ENCODE assay signal across 14 cellular contexts in genomic region chr1:192901500-192901899, GRCh38.
A peak's percentile ranks its signal among the peaks of the same experiment; 100 is the strongest.
DNase-seq lines count a peak whose midpoint lies in the region; ATAC-seq, FAIRE-seq and TF ChIP-seq lines count a peak whose summit lies in the region.
"Had no signal": no experiment of that assay in that cellular context is flagged by ENCODE, and none has a peak within 500 bp of the region (broad histone marks: within the 10 kb centered on the region; RNA-seq: fewer than 3 reads in every experiment).

No MANE protein-coding gene starts in this region.

- H4K20me1 ChIP-seq in GM23248 (ENCODE audit: insufficient read depth) (no peaks in the 10 kb centered on the region), keratinocyte (ENCODE audit: control insufficient read depth, extremely low read depth, insufficient read depth, low read length) (no peaks in the 10 kb centered on the region)

- H3K9me3 ChIP-seq in GM23248 (ENCODE audit: low read depth), result no peaks in the 10 kb centered on the region
- no peaks in the 10 kb centered on the region for H3K9me3 ChIP-seq in RWPE2 (ENCODE audit: severe bottlenecking)
- H3K9me3 ChIP-seq in keratinocyte (ENCODE audit: control insufficient read depth, low read depth, low read length), result no peaks in the 10 kb centered on the region
- no peaks in the 10 kb centered on the region for H3K9me3 ChIP-seq in neuronal stem cell (replicated peaks in 1 of 2; ENCODE audit: control insufficient read depth in 2 of 2, insufficient read depth in 1 of 2, low read depth in 1 of 2, low read length in 2 of 2)

- no peak overlapping the region for H3K9ac ChIP-seq in GM23248
- H3K9ac ChIP-seq in keratinocyte (ENCODE audit: control insufficient read depth, extremely low read depth, insufficient read depth, low read length), result no peak overlapping the region
- H3K9ac ChIP-seq in neuronal stem cell (ENCODE audit: low read depth, low read length, poor library complexity), result no peak overlapping the region

- no peaks in the 10 kb centered on the region for H3F3A ChIP-seq in GM23248 (ENCODE audit: insufficient read depth)

- no peaks in the 10 kb centered on the region; the same call in 1 of the 2 replicates for H3K9me2 ChIP-seq in GM23248 (ENCODE audit: insufficient read depth)

- H3K27me3 ChIP-seq in GM23248 (replicated peaks; ENCODE audit: insufficient read depth) (no peaks in the 10 kb centered on the region), RWPE2 (ENCODE audit: insufficient read depth, poor library complexity, severe bottlenecking) (no peaks in the 10 kb centered on the region), keratinocyte (ENCODE audit: control insufficient read depth, extremely low read depth, insufficient read depth, low read length) (no peaks in the 10 kb centered on the region), neuronal stem cell (ENCODE audit: control insufficient read depth in 3 of 3, insufficient read depth in 3 of 3, low read depth in 1 of 3, low read length in 3 of 3) (no peaks in the 10 kb centered on the region)

- H3K4me1 ChIP-seq in GM23248 (ENCODE audit: insufficient read depth) (peaks cover 11% of the 10 kb centered on the region), RWPE2 (ENCODE audit: insufficient read depth, poor library complexity, severe bottlenecking) (peaks cover 24% of the 10 kb centered on the region), keratinocyte (ENCODE audit: control insufficient read depth, extremely low read depth, insufficient read depth, low read length) (peaks cover 10% of the 10 kb centered on the region), neuronal stem cell (ENCODE audit: control insufficient read depth in 2 of 2, insufficient read depth in 1 of 2, low read depth in 1 of 2, low read length in 2 of 2) (no peaks in the 10 kb centered on the region)

- TF ChIP-seq CTCF in RWPE2 (IDR thresholded peaks at IDR 0.05; ENCODE audit: poor library complexity, severe bottlenecking), result no peak
- TF ChIP-seq CTCF in epithelial cell of esophagus (IDR thresholded peaks at IDR 0.05; ENCODE audit: insufficient read depth, low read depth, low read length, missing control alignments), result no peak
- no peak for TF ChIP-seq CTCF in keratinocyte (optimal IDR thresholded peaks at IDR 0.05 in 1 of 3, IDR thresholded peaks at IDR 0.05 in 1 of 3, conservative IDR thresholded peaks at IDR 0.05 in 1 of 3; ENCODE audit: extremely low read depth in 1 of 3, insufficient read depth in 2 of 3, low read length in 3 of 3)

- 17 to 21% methylated on average over 1 of the region's 1 CpG for WGBS in GM23248 (ENCODE audit: low coverage in 1 of 2, low lambda C conversion rate in 2 of 2, missing lambda C conversion rate in 2 of 2), 2 experiments
- no CpG with 5 or more reads among the region's 1 CpG for whole genome bisulfite sequencing in neuronal stem cell (ENCODE audit: extremely low coverage in 2 of 2, insufficient read length in 2 of 2, insufficient replicate concordance in 1 of 2), 2 donors

- H3K27ac ChIP-seq in GM23248 (no peak overlapping the region), RWPE2 (ENCODE audit: poor library complexity, severe bottlenecking) (no peak overlapping the region), keratinocyte (ENCODE audit: control insufficient read depth, insufficient read depth, low read length) (peak overlapping the region; percentile 11), neuronal stem cell (replicated peaks; ENCODE audit: low read length) (no peak overlapping the region)

- H3K18ac ChIP-seq in neuronal stem cell (ENCODE audit: low read length), result no peak overlapping the region

- H3K36me3 ChIP-seq in GM23248 (ENCODE audit: low read depth), result no peaks in the 10 kb centered on the region
- no peaks in the 10 kb centered on the region for H3K36me3 ChIP-seq in RWPE2 (ENCODE audit: low read depth)
- no peaks in the 10 kb centered on the region for H3K36me3 ChIP-seq in keratinocyte (ENCODE audit: control insufficient read depth in 2 of 2, extremely low read depth in 1 of 2, insufficient read depth in 2 of 2, low read length in 2 of 2)
- no peaks in the 10 kb centered on the region for H3K36me3 ChIP-seq in neuronal stem cell (replicated peaks in 1 of 2; ENCODE audit: control insufficient read depth in 2 of 2, insufficient read depth in 2 of 2, low read length in 2 of 2)

- no peak overlapping the region for H2AFZ ChIP-seq in GM23248
- peak overlapping the region; percentile 5 for H2AFZ ChIP-seq in keratinocyte (ENCODE audit: control insufficient read depth, low read length)
- H2AFZ ChIP-seq in neuronal stem cell (ENCODE audit: low read length), result no peak overlapping the region

- no peaks in the 10 kb centered on the region for H3K9me1 ChIP-seq in keratinocyte (ENCODE audit: control insufficient read depth, extremely low read depth, insufficient read depth, low read length)

- ATAC-seq in RWPE2 (ENCODE audit: low read depth), result peak; percentile 79
- ATAC-seq: GM12878 had no signal

- in situ Hi-C loops in GM23248 (cut with MboI), result no loop called here

- FAIRE-seq in keratinocyte (lab: Jason Lieb, UNC), result peak; percentile 98
- FAIRE-seq: GM12878 had no signal

- no peak overlapping the region for H4K91ac ChIP-seq in neuronal stem cell (ENCODE audit: low read depth, low read length, poor library complexity)

- H3K79me2 ChIP-seq in GM23248 (ENCODE audit: insufficient read depth), result no peaks in the 10 kb centered on the region
- H3K79me2 ChIP-seq in keratinocyte (ENCODE audit: control insufficient read depth, insufficient read depth, low read length), result no peaks in the 10 kb centered on the region

- H3K4me3 ChIP-seq in GM23248 (no peak overlapping the region), RWPE2 (ENCODE audit: severe bottlenecking) (no peak overlapping the region), epithelial cell of esophagus (ENCODE audit: low read length) (no peak overlapping the region), keratinocyte (ENCODE audit: control insufficient read depth in 2 of 3, extremely low read depth in 1 of 3, insufficient read depth in 2 of 3, low read depth in 1 of 3, low read length in 3 of 3) (no peak overlapping the region), neuronal stem cell (ENCODE audit: low read length in 2 of 2) (no peak overlapping the region)
- H3K4me3 ChIP-seq: GM12878 had no signal

- H2AK5ac ChIP-seq in neuronal stem cell (ENCODE audit: low read depth, low read length), result no peak overlapping the region

- H3K4ac ChIP-seq in neuronal stem cell (ENCODE audit: low read length), result no peak overlapping the region

- dilution Hi-C loops in keratinocyte (cut with MboI; ENCODE audit: extremely low pct_ligation_motif_present, low sequenced_read_pairs), result no loop called here

- no peak overlapping the region for H3K14ac ChIP-seq in neuronal stem cell (ENCODE audit: low read length)

- H4K8ac ChIP-seq in neuronal stem cell (ENCODE audit: low read depth, low read length), result no peak overlapping the region

- H3K79me1 ChIP-seq in neuronal stem cell (ENCODE audit: low read depth, low read length), result no peaks in the 10 kb centered on the region

- no peak overlapping the region for H2BK5ac ChIP-seq in neuronal stem cell (ENCODE audit: low read length)

- no peak overlapping the region for H2BK120ac ChIP-seq in neuronal stem cell (ENCODE audit: low read depth, low read length)

- DNase-seq in GM23248 (peak; percentile 12), RWPE2 (ENCODE audit: low spot score) (no peak), epithelial cell of esophagus (ENCODE audit: low read depth) (peak; percentile 92), keratinocyte (ENCODE audit: low read depth, low spot score) (peak; percentile 61), T-helper 9 cell (no peak), NCI-H187 treated with DMSO at 0.1 percent for 48 hours (lab: John Stamatoyannopoulos, UW) (no peak), mucosa of gallbladder (ENCODE audit: low spot score) (no peak), neuronal stem cell (ENCODE audit: low spot score) (no peak)
- DNase-seq: C1 segment of cervical spinal cord; CD4-positive, alpha-beta T cell; DMS79; HCEC 1CT; HFFc6 had no signal

- no peak overlapping the region for H2BK15ac ChIP-seq in neuronal stem cell (ENCODE audit: low read length)

- no peak overlapping the region for H3K4me2 ChIP-seq in GM23248 (ENCODE audit: unreplicated experiment)
- peak overlapping the region; percentile 11 for H3K4me2 ChIP-seq in keratinocyte (ENCODE audit: control insufficient read depth, extremely low read depth, insufficient read depth, low read depth, low read length)
- no peak overlapping the region for H3K4me2 ChIP-seq in neuronal stem cell (ENCODE audit: insufficient read depth, low read length, poor library complexity, severe bottlenecking)

- no peak overlapping the region for H3K23ac ChIP-seq in neuronal stem cell (ENCODE audit: low read depth, low read length, poor library complexity)

- H2BK12ac ChIP-seq in neuronal stem cell (ENCODE audit: low read length), result no peak overlapping the region

Comparison
In these comparisons a context has a peak if more than half of its experiments do, and no peak if none do; other contexts are left out.
1. DNase-seq: peak in GM23248 (single experiment), epithelial cell of esophagus (single experiment) and keratinocyte (single experiment); none in RWPE2 (single experiment), T-helper 9 cell (single experiment), NCI-H187 treated with DMSO at 0.1 percent for 48 hours (single experiment), mucosa of gallbladder (single experiment) and neuronal stem cell (single experiment).